In the genomic region with DNA sequence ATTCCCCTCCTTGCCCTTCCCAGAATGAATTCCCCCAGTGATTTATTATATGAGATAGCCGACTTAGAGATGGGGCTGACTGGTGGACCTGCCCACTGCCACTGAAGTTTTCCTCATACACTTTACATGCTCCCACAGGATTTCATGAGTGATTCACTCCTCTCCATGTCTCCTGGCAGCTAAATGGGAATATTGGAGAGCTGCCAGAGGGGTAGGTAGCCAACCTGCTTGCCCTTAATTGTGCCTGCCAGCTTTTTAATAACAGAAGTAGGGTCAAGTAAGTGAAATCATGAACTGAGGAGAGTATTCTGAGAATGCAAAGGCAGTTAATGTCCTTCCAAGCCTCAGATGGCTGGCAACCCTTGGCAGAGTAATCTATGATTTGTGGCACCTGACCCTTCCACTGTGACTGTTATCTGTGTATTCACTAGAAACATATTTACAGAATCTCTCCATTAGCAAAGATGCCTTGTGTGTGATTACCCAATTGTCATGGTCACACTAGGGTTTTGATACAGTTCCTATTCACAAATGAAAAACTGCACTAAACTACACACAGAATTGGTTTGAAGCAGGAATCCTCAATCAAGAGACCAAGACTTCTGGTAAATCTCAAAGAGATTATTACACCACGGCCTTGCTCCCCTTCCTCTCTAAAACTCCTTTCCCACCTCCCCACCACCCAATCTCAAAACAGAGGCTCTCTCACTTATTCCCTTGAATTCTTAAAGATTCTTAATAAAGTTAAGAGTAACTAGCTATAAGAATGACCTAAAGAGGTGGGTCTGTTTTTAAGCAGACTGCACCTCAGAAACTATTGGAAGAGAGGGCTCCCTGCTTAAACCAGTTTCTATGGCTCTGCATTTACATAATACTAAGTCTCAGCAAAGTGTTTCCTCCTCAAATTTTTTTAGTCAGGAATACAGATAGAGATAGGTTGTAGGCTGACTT, we compare ENCODE assay signal across 19 cellular contexts. TPM values are rescaled to one million over a fixed set of nuclear protein-coding genes. Genes with fewer than 3 reads are reported as not detected.
A peak's percentile ranks its signal among the peaks of the same experiment; 100 is the strongest.
DNase-seq lines count a peak whose midpoint lies in the region; ATAC-seq and TF ChIP-seq lines count a peak whose summit lies in the region.
"Had no signal": no experiment of that assay in that cellular context is flagged by ENCODE, and none has a peak within 500 bp of the region (broad histone marks: within the 10 kb centered on the region; RNA-seq: fewer than 3 reads in every experiment).

No MANE protein-coding gene starts in this region.

- peak; percentile 64 for ATAC-seq in left lobe of liver
- ATAC-seq in HG02623 (IDR thresholded peaks at IDR 0.05; ENCODE audit: unreplicated experiment), result no peak
- no peak for ATAC-seq in GM21381 (IDR thresholded peaks at IDR 0.05; ENCODE audit: unreplicated experiment)
- ATAC-seq: natural killer cell treated with Interleukin-12 subunit alpha and Interleukin-12 subunit beta and Interleukin-15 and Interleukin-18, amount 100 ng/mL, for 72 hours; stimulated activated naive B cell treated with anti-CD40 and anti-IgM and Interleukin-4, amounts not matched to agents 10 μg/mL and 1 μg/mL and 100 μg/mL, for 72 hours had no signal

- peak; percentile 11 for DNase-seq in DMS 273 (lab: John Stamatoyannopoulos, UW; ENCODE audit: unreplicated experiment)
- no peak for DNase-seq in DMS 273 treated with DMSO at 0.1 percent for 48 hours (lab: John Stamatoyannopoulos, UW)
- peak; percentile 48 for DNase-seq in NCI-H1417 treated with DMSO at 0.1 percent for 48 hours (lab: John Stamatoyannopoulos, UW)
- DNase-seq in NCI-H524 (lab: John Stamatoyannopoulos, UW), result peak; percentile 98 to 99
- no peak for DNase-seq in left lobe of liver (ENCODE audit: low spot score)
- no peak for DNase-seq in erythroblast (lab: John Stamatoyannopoulos, UW)
- DNase-seq: activated CD4-positive, alpha-beta T cell treated with anti-CD3 and anti-CD28 coated beads for 48 hours; activated effector memory CD4-positive, alpha-beta T cell treated with Interleukin-2 at 50 U/mL for 16 hours; adrenal gland; AML-193; dermis blood vessel endothelial cell; GDM1; GOT3; hypothalamus; stimulated activated naive B cell treated with anti-CD40 and anti-IgM and Interleukin-4, amounts not matched to agents 10 μg/mL and 1 μg/mL and 100 μg/mL, for 72 hours had no signal

- no peak for TF ChIP-seq POLR2A in erythroblast (IDR thresholded peaks at IDR 0.05; ENCODE audit: low read length)

RNA-seq across cellular contexts. Expression of a gene that starts 17.2 kb away (rescaled TPM):
- total RNA-seq in left lobe of liver, result 0.10 TPM
- total RNA-seq: dermis blood vessel endothelial cell; fibroblast of villous mesenchyme; natural killer cell treated with Interleukin-12 subunit alpha and Interleukin-12 subunit beta and Interleukin-15 and Interleukin-18, amount 100 ng/mL, for 72 hours had no signal

Comparison
In these comparisons a context has a peak if more than half of its experiments do, and no peak if none do; other contexts are left out.
1. DNase-seq: peak in DMS 273 (single experiment), NCI-H1417 treated with DMSO at 0.1 percent for 48 hours (single experiment) and NCI-H524 (2 of 2); none in DMS 273 treated with DMSO at 0.1 percent for 48 hours (single experiment), left lobe of liver (single experiment) and erythroblast (0 of 2).